In the genomic region with DNA sequence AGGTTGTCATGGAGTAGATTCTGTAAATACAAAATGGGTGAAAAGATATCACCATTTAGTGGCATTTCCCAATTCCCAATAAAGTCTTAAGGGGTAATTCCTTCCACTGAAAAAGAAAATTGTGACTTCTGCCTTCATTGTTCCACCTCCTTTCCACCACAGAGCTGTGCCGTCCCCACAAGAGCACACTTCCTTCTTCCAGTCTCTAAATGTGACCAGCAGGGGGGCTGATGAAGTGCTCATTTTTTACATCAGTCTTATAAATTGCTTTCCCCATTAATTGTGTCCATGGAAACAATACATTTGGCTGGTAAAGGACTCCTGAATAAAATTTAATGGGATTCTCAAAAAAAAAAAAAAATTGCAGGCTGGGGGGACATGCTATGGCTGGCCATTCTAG, we compare ENCODE assay signal across 11 cellular contexts.
DNase-seq lines count a peak whose midpoint lies in the region; ATAC-seq and TF ChIP-seq lines count a peak whose summit lies in the region.
"Had no signal": no experiment of that assay in that cellular context is flagged by ENCODE, and none has a peak within 500 bp of the region (broad histone marks: within the 10 kb centered on the region; RNA-seq: fewer than 3 reads in every experiment).

No MANE protein-coding gene starts in this region.

- no peaks in the 10 kb centered on the region for H3K36me3 ChIP-seq in sigmoid colon
- H3K36me3 ChIP-seq: thoracic aorta had no signal

- 0 to 11% methylated on average over 1 of the region's 1 CpG for WGBS in sigmoid colon, 2 donors

- no peak overlapping the region for H3K4me3 Mint-ChIP-seq in activated T-helper 1 cell treated with anti-CD3 and anti-CD28 coated beads, Interleukin-12 subunit alpha, Interleukin-12 subunit beta, Interleukin-2, Interleukin-4 antibody, amounts not matched to agents 30 ng/mL and 10 ng/mL and 1 ng/mL, durations not matched to agents 14 hours and 24 hours and 36 hours
- H3K4me3 Mint-ChIP-seq: activated naive CD8-positive, alpha-beta T cell treated with anti-CD3 and anti-CD28 coated beads, Interleukin-2, amount 10 ng/mL, durations not matched to agents 7 days and 5 days had no signal

- no peak overlapping the region for H3K27ac ChIP-seq in sigmoid colon
- H3K27ac ChIP-seq: skin epidermis, thoracic aorta had no signal

- H3K9me3 ChIP-seq in sigmoid colon = no peaks in the 10 kb centered on the region
- H3K9me3 ChIP-seq: thoracic aorta had no signal

- H3K27me3 Mint-ChIP-seq in activated T-helper 1 cell treated with anti-CD3 and anti-CD28 coated beads, Interleukin-12 subunit alpha, Interleukin-12 subunit beta, Interleukin-2, Interleukin-4 antibody, amounts not matched to agents 30 ng/mL and 10 ng/mL and 1 ng/mL, durations not matched to agents 14 hours and 24 hours and 36 hours (ENCODE audit: insufficient read depth) = peaks cover 10% of the 10 kb centered on the region

- H3K27me3 ChIP-seq in sigmoid colon = no peaks in the 10 kb centered on the region

- DNase-seq in AG09319 (ENCODE audit: extremely low read depth, low read depth) = no peak
- peak; percentile 19 for DNase-seq in GM13977 (ENCODE audit: low spot score)
- DNase-seq in NCI-H2227 treated with DMSO at 0.1 percent for 48 hours (lab: John Stamatoyannopoulos, UW) = peak; percentile 30
- peak; percentile 4 for DNase-seq in fibroblast of mammary gland (ENCODE audit: low read depth)
- DNase-seq in activated T-helper 1 cell treated with anti-CD3 and anti-CD28 coated beads, Interleukin-12 subunit alpha, Interleukin-12 subunit beta, Interleukin-2, Interleukin-4 antibody, amounts not matched to agents 30 ng/mL and 10 ng/mL and 1 ng/mL, durations not matched to agents 14 hours and 24 hours and 36 hours (ENCODE audit: low spot score) = no peak
- no peak for DNase-seq in sigmoid colon
- no peak for DNase-seq in amygdala (lab: John Stamatoyannopoulos, UW)
- DNase-seq: activated naive CD8-positive, alpha-beta T cell treated with anti-CD3 and anti-CD28 coated beads, Interleukin-2, amount 10 ng/mL, durations not matched to agents 7 days and 5 days had no signal

- no peak for TF ChIP-seq EP300 in sigmoid colon (IDR thresholded peaks at IDR 0.05)

- H3K4me1 ChIP-seq in sigmoid colon = no peaks in the 10 kb centered on the region

- H3K36me3 Mint-ChIP-seq in activated T-helper 1 cell treated with anti-CD3 and anti-CD28 coated beads, Interleukin-12 subunit alpha, Interleukin-12 subunit beta, Interleukin-2, Interleukin-4 antibody, amounts not matched to agents 30 ng/mL and 10 ng/mL and 1 ng/mL, durations not matched to agents 14 hours and 24 hours and 36 hours (ENCODE audit: low read depth) = no peaks in the 10 kb centered on the region
- H3K36me3 Mint-ChIP-seq: activated naive CD8-positive, alpha-beta T cell treated with anti-CD3 and anti-CD28 coated beads, Interleukin-2, amount 10 ng/mL, durations not matched to agents 7 days and 5 days had no signal

- H3K4me1 Mint-ChIP-seq in activated T-helper 1 cell treated with anti-CD3 and anti-CD28 coated beads, Interleukin-12 subunit alpha, Interleukin-12 subunit beta, Interleukin-2, Interleukin-4 antibody, amounts not matched to agents 30 ng/mL and 10 ng/mL and 1 ng/mL, durations not matched to agents 14 hours and 24 hours and 36 hours (ENCODE audit: low read depth) = no peaks in the 10 kb centered on the region
- H3K4me1 Mint-ChIP-seq: activated naive CD8-positive, alpha-beta T cell treated with anti-CD3 and anti-CD28 coated beads, Interleukin-2, amount 10 ng/mL, durations not matched to agents 7 days and 5 days had no signal

- no peak overlapping the region for H3K27ac Mint-ChIP-seq in activated T-helper 1 cell treated with anti-CD3 and anti-CD28 coated beads, Interleukin-12 subunit alpha, Interleukin-12 subunit beta, Interleukin-2, Interleukin-4 antibody, amounts not matched to agents 30 ng/mL and 10 ng/mL and 1 ng/mL, durations not matched to agents 14 hours and 24 hours and 36 hours
- H3K27ac Mint-ChIP-seq: activated naive CD8-positive, alpha-beta T cell treated with anti-CD3 and anti-CD28 coated beads, Interleukin-2, amount 10 ng/mL, durations not matched to agents 7 days and 5 days had no signal

- in situ Hi-C loops in GM13977 (cut with MboI; ENCODE audit: low pct_unique_long_range_greater_than_20kb, low sequenced_read_pairs, unreplicated experiment) = no loop called here

- H3K4me3 ChIP-seq in fibroblast of mammary gland (ENCODE audit: control insufficient read depth, low read depth, low read length) = no peak overlapping the region
- no peak overlapping the region for H3K4me3 ChIP-seq in sigmoid colon
- H3K4me3 ChIP-seq: skin epidermis, thoracic aorta had no signal

- intact Hi-C loops in activated T-helper 1 cell treated with anti-CD3 and anti-CD28 coated beads, Interleukin-12 subunit alpha, Interleukin-12 subunit beta, Interleukin-2, Interleukin-4 antibody, amounts not matched to agents 30 ng/mL and 10 ng/mL and 1 ng/mL, durations not matched to agents 14 hours and 24 hours and 36 hours (cut with micrococcal nuclease) = no loop called here
- intact Hi-C loops in sigmoid colon (cut with DNase I) = no loop called here

- TF ChIP-seq CTCF in AG09319 (IDR thresholded peaks at IDR 0.05; ENCODE audit: low read depth, low read length) (peak; percentile 35), GM13977 (IDR thresholded peaks at IDR 0.05; ENCODE audit: extremely low read depth, insufficient read depth, missing control alignments) (peak; percentile 36), fibroblast of mammary gland (conservative IDR thresholded peaks at IDR 0.05; ENCODE audit: control insufficient read depth, insufficient read depth, low read depth, low read length) (peak; percentile 14), sigmoid colon (IDR thresholded peaks at IDR 0.05) (no peak)

- no peak for ATAC-seq in GM21723 (IDR thresholded peaks at IDR 0.05; ENCODE audit: unreplicated experiment)

- H3K9me3 Mint-ChIP-seq in activated T-helper 1 cell treated with anti-CD3 and anti-CD28 coated beads, Interleukin-12 subunit alpha, Interleukin-12 subunit beta, Interleukin-2, Interleukin-4 antibody, amounts not matched to agents 30 ng/mL and 10 ng/mL and 1 ng/mL, durations not matched to agents 14 hours and 24 hours and 36 hours = no peaks in the 10 kb centered on the region
- H3K9me3 Mint-ChIP-seq: activated naive CD8-positive, alpha-beta T cell treated with anti-CD3 and anti-CD28 coated beads, Interleukin-2, amount 10 ng/mL, durations not matched to agents 7 days and 5 days had no signal

- no peak for TF ChIP-seq POLR2A in sigmoid colon (IDR thresholded peaks at IDR 0.05)

Comparison
In these comparisons a context has a peak if more than half of its experiments do, and no peak if none do; other contexts are left out.
1. DNase-seq: peak in GM13977 (single experiment), NCI-H2227 treated with DMSO at 0.1 percent for 48 hours (single experiment) and fibroblast of mammary gland (single experiment); none in AG09319 (single experiment), activated T-helper 1 cell treated with anti-CD3 and anti-CD28 coated beads, Interleukin-12 subunit alpha, Interleukin-12 subunit beta, Interleukin-2, Interleukin-4 antibody, amounts not matched to agents 30 ng/mL and 10 ng/mL and 1 ng/mL, durations not matched to agents 14 hours and 24 hours and 36 hours (single experiment), sigmoid colon (single experiment) and amygdala (0 of 56).
2. CTCF ChIP-seq: peak in AG09319 (single experiment), GM13977 (single experiment) and fibroblast of mammary gland (single experiment); none in sigmoid colon (0 of 4).